Comparison of ENCODE assay signal across 33 cellular contexts in the genomic region with DNA sequence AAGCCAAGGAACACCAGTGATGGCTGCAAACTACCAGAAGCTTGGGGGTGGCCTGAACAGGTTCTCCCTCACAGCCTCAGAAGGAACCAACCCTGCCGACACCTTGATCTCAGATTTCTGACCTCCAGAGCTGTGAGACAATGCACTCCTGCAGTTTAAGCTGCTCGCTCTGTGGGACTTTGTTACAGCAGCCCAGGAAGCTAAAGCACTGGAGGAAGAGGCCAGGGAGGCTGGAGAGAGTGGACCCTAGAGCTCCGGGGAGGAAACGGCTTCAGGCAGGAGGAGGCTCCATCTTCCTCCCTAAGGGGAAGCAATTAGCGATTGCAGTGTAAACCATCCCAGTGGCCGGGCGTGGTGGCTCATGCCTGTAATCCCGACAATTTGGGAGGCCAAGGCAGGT. TPM values are rescaled to one million over a fixed set of nuclear protein-coding genes. Genes with fewer than 3 reads are reported as not detected.
"Had no signal": no experiment of that assay in that cellular context is flagged by ENCODE, and none has a peak within 500 bp of the region (broad histone marks: within the 10 kb centered on the region; RNA-seq: fewer than 3 reads in every experiment).

No MANE protein-coding gene starts in this region.

- H3K27ac ChIP-seq: left ventricle myocardium inferior, pancreas, prostate gland, skin epidermis, stomach, testis, thyroid gland, transverse colon, upper lobe of left lung had no signal

- H3K4me1 ChIP-seq: left ventricle myocardium inferior, pancreas, prostate gland, stomach, testis, thyroid gland, transverse colon, upper lobe of left lung had no signal

- H3K4me3 ChIP-seq: left ventricle myocardium inferior, lung, pancreas, prostate gland, skin epidermis, stomach, testis, thyroid gland, transverse colon, upper lobe of left lung had no signal

- DNase-seq: hypothalamus; immature natural killer cell; kidney; left colon; left ventricle myocardium inferior; mesendoderm; naive thymus-derived CD4-positive, alpha-beta T cell; nucleus accumbens; pancreas; posterior cingulate gyrus; retina; right cardiac atrium; stimulated activated CD4-positive, alpha-beta T cell treated with anti-CD3 and anti-CD28 coated beads, Interleukin-12 subunit alpha, Interleukin-12 subunit beta, amount 100 ng/mL, for 4 hours; stimulated activated CD4-positive, alpha-beta T cell treated with anti-CD3 and anti-CD28 coated beads, Interleukin-15, amount 100 ng/mL, for 24 hours; stimulated activated CD4-positive, alpha-beta T cell treated with anti-CD3 and anti-CD28 coated beads, Interleukin-2, amount 100 ng/mL, for 24 hours; stimulated activated CD4-positive, alpha-beta T cell treated with anti-CD3 and anti-CD28 coated beads, Interleukin-4, amount 100 ng/mL, for 1 hour; stimulated activated naive B cell treated with anti-CD40 and anti-IgM and Interleukin-4, amounts not matched to agents 10 μg/mL and 1 μg/mL and 100 μg/mL, for 72 hours; stimulated activated naive CD8-positive, alpha-beta T cell treated with anti-CD3 and anti-CD28 coated beads, Interleukin-15, Interleukin-2, amounts not matched to agents 100 U/mL and 50 U/mL, for 24 hours; stomach; testis; thyroid gland; transverse colon; upper lobe of left lung had no signal

- H3K4me1 Mint-ChIP-seq: immature natural killer cell; mesothelial cell of epicardium; naive thymus-derived CD4-positive, alpha-beta T cell; stimulated activated naive B cell treated with anti-CD40 and anti-IgM and Interleukin-4, amounts not matched to agents 10 μg/mL and 1 μg/mL and 100 μg/mL, for 72 hours had no signal

- H3K36me3 ChIP-seq: left ventricle myocardium inferior, pancreas, prostate gland, stomach, thyroid gland, transverse colon, upper lobe of left lung had no signal

- ATAC-seq: left colon; naive thymus-derived CD4-positive, alpha-beta T cell; natural killer cell treated with Interleukin-12 subunit alpha and Interleukin-12 subunit beta and Interleukin-15 and Interleukin-18, amount 100 ng/mL, for 72 hours; pancreas; right cardiac atrium; sciatic nerve; stimulated activated naive B cell treated with anti-CD40 and anti-IgM and Interleukin-4, amounts not matched to agents 10 μg/mL and 1 μg/mL and 100 μg/mL, for 72 hours; stimulated activated naive CD8-positive, alpha-beta T cell treated with anti-CD3 and anti-CD28 coated beads, Interleukin-15, Interleukin-2, amounts not matched to agents 100 U/mL and 50 U/mL, for 24 hours had no signal

- H3K36me3 Mint-ChIP-seq: immature natural killer cell; mesothelial cell of epicardium; natural killer cell treated with Interleukin-12 subunit alpha and Interleukin-12 subunit beta and Interleukin-15 and Interleukin-18, amount 100 ng/mL, for 72 hours; stimulated activated naive B cell treated with anti-CD40 and anti-IgM and Interleukin-4, amounts not matched to agents 10 μg/mL and 1 μg/mL and 100 μg/mL, for 72 hours had no signal

- H3K9me3 ChIP-seq: left ventricle myocardium inferior, pancreas, prostate gland, stomach, testis, thyroid gland, transverse colon, upper lobe of left lung had no signal

- H3K27ac Mint-ChIP-seq: immature natural killer cell; mesothelial cell of epicardium; naive thymus-derived CD4-positive, alpha-beta T cell; natural killer cell treated with Interleukin-12 subunit alpha and Interleukin-12 subunit beta and Interleukin-15 and Interleukin-18, amount 100 ng/mL, for 72 hours; stimulated activated naive B cell treated with anti-CD40 and anti-IgM and Interleukin-4, amounts not matched to agents 10 μg/mL and 1 μg/mL and 100 μg/mL, for 72 hours had no signal

- H3K9me3 Mint-ChIP-seq: immature natural killer cell; mesothelial cell of epicardium; natural killer cell treated with Interleukin-12 subunit alpha and Interleukin-12 subunit beta and Interleukin-15 and Interleukin-18, amount 100 ng/mL, for 72 hours; stimulated activated naive B cell treated with anti-CD40 and anti-IgM and Interleukin-4, amounts not matched to agents 10 μg/mL and 1 μg/mL and 100 μg/mL, for 72 hours had no signal

- H3K27me3 ChIP-seq: pancreas, testis, thyroid gland, upper lobe of left lung had no signal

- H3K4me3 Mint-ChIP-seq: immature natural killer cell; mesothelial cell of epicardium; naive thymus-derived CD4-positive, alpha-beta T cell; natural killer cell treated with Interleukin-12 subunit alpha and Interleukin-12 subunit beta and Interleukin-15 and Interleukin-18, amount 100 ng/mL, for 72 hours; stimulated activated naive B cell treated with anti-CD40 and anti-IgM and Interleukin-4, amounts not matched to agents 10 μg/mL and 1 μg/mL and 100 μg/mL, for 72 hours had no signal

RNA-seq across cellular contexts. Expression of a gene that starts 25.1 kb away (rescaled TPM):
- total RNA-seq: kidney, left ventricle myocardium inferior, lower leg skin, lung, mesothelial cell of epicardium, mononuclear cell, myocyte, right cardiac atrium, sciatic nerve, transverse colon, upper lobe of left lung had no signal
- polyA plus RNA-seq: immature natural killer cell; naive thymus-derived CD4-positive, alpha-beta T cell; neural cell; right cardiac atrium had no signal
